Comparison of ENCODE assay signal across 13 cellular contexts in the genomic region with DNA sequence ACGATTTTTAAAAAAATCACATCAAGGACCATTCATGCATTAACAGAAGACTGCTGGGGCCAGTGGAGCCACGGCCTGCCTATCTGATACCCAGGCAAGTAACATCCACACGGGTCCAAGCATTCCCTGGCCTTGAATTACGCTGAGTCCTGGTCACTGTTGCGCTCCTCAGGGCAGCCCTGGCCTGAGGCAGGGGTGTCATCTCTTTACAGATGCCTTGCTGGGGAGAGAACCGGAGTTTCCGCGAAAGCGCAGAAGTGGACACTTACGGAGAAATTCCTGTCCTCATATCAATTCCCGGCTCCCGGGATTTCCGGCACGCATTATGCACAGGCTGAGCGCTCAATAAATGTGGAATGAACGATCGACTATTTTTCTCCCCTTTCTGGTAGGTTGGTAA. TPM values are rescaled to one million over a fixed set of nuclear protein-coding genes. Genes with fewer than 3 reads are reported as not detected.
DNase-seq lines count a peak whose midpoint lies in the region; ATAC-seq, FAIRE-seq and TF ChIP-seq lines count a peak whose summit lies in the region.
"Had no signal": no experiment of that assay in that cellular context is flagged by ENCODE, and none has a peak within 500 bp of the region (broad histone marks: within the 10 kb centered on the region; RNA-seq: fewer than 3 reads in every experiment).

No MANE protein-coding gene starts in this region.

- peak overlapping the region; percentile 94 for H3K27ac Mint-ChIP-seq in CD8-positive, alpha-beta T cell
- peak overlapping the region; percentile 90 to 95 for H3K27ac Mint-ChIP-seq in activated naive CD4-positive, alpha-beta T cell treated with anti-CD3 and anti-CD28 coated beads, Interleukin-2, amount 50 U/mL, for 72 hours
- no peak overlapping the region for H3K27ac Mint-ChIP-seq in mesothelial cell of epicardium

- H3K9me3 ChIP-seq in CD8-positive, alpha-beta T cell (ENCODE audit: low read length), result no peaks in the 10 kb centered on the region
- H3K9me3 ChIP-seq in psoas muscle, result no peaks in the 10 kb centered on the region
- H3K9me3 ChIP-seq: body of pancreas, prostate gland, SK-N-SH had no signal

- peak overlapping the region; percentile 92 for H3K4me3 Mint-ChIP-seq in CD8-positive, alpha-beta T cell
- peak overlapping the region; percentile 50 for H3K4me3 Mint-ChIP-seq in mesothelial cell of epicardium

- no peak for DNase-seq in CD8-positive, alpha-beta T cell
- DNase-seq in GM18507 (ENCODE audit: extremely low spot score, insufficient read length, low read depth) (no peak), mesothelial cell of epicardium (ENCODE audit: low spot score in 2 of 2, unreplicated experiment in 2 of 2) (no peak), psoas muscle (no peak), HT-29 (ENCODE audit: low spot score) (no peak)
- no peak for DNase-seq in activated naive CD4-positive, alpha-beta T cell treated with anti-CD3 and anti-CD28 coated beads, Interleukin-2, amount 50 U/mL, for 72 hours (ENCODE audit: low spot score in 2 of 2)
- DNase-seq: body of pancreas, NCI-H2029 treated with DMSO at 0.1 percent for 48 hours, SK-N-SH had no signal

- POLR2A ChIA-PET in CD8-positive, alpha-beta T cell (lab: Charles Lee), result interaction anchor here (0.9 to 1.8 kb wide), 3 partner anchors 23 to 64 kb away, joined by 4 to 5 read pairs (median 5); no protein-coding TSS in a partner anchor

- peaks cover 66% of the 10 kb centered on the region for H3K4me1 Mint-ChIP-seq in CD8-positive, alpha-beta T cell (ENCODE audit: low read depth)
- H3K4me1 Mint-ChIP-seq in mesothelial cell of epicardium, result peaks cover 4% of the 10 kb centered on the region

- H3K27me3 Mint-ChIP-seq in CD8-positive, alpha-beta T cell (ENCODE audit: low read depth), result no peaks in the 10 kb centered on the region
- no peaks in the 10 kb centered on the region for H3K27me3 Mint-ChIP-seq in mesothelial cell of epicardium (ENCODE audit: low read depth)

- peak; percentile 31 for FAIRE-seq in GM18507 (lab: Jason Lieb, UNC)
- FAIRE-seq: endometrium had no signal

- peaks cover 32% of the 10 kb centered on the region for H3K36me3 Mint-ChIP-seq in CD8-positive, alpha-beta T cell
- peaks cover 19 to 41% of the 10 kb centered on the region in 2 donors for H3K36me3 Mint-ChIP-seq in activated naive CD4-positive, alpha-beta T cell treated with anti-CD3 and anti-CD28 coated beads, Interleukin-2, amount 50 U/mL, for 72 hours
- H3K36me3 Mint-ChIP-seq in mesothelial cell of epicardium, result peaks cover 4% of the 10 kb centered on the region

- H3K9me3 Mint-ChIP-seq in CD8-positive, alpha-beta T cell, result no peaks in the 10 kb centered on the region
- H3K9me3 Mint-ChIP-seq in activated naive CD4-positive, alpha-beta T cell treated with anti-CD3 and anti-CD28 coated beads, Interleukin-2, amount 50 U/mL, for 72 hours, result peaks cover 0 to 3% of the 10 kb centered on the region in 2 donors
- peaks cover 4% of the 10 kb centered on the region for H3K9me3 Mint-ChIP-seq in mesothelial cell of epicardium

- H3K36me3 ChIP-seq in CD8-positive, alpha-beta T cell (ENCODE audit: insufficient read depth, low read length), result no peaks in the 10 kb centered on the region
- H3K36me3 ChIP-seq in psoas muscle (ENCODE audit: insufficient read depth in 1 of 2, low read depth in 1 of 2), result no peaks in the 10 kb centered on the region
- H3K36me3 ChIP-seq: prostate gland had no signal

- CTCF ChIA-PET in CD8-positive, alpha-beta T cell (lab: Charles Lee), result interaction anchor here (1.0 to 3.7 kb wide), 5 partner anchors 12 to 161 kb away, joined by 3 to 21 read pairs (median 5); no protein-coding TSS in a partner anchor

- H3K27me3 ChIP-seq in CD8-positive, alpha-beta T cell (ENCODE audit: insufficient read depth, low read length), result no peaks in the 10 kb centered on the region
- peaks cover 0 to 19% (median 6%) of the 10 kb centered on the region in 3 donors for H3K27me3 ChIP-seq in psoas muscle (ENCODE audit: insufficient read depth in 3 of 3, low read length in 2 of 3)
- H3K27me3 ChIP-seq: body of pancreas had no signal

- no peak for TF ChIP-seq CTCF in CD8-positive, alpha-beta T cell (IDR thresholded peaks at IDR 0.05)
- TF ChIP-seq CTCF in mesothelial cell of epicardium (IDR thresholded peaks at IDR 0.05; ENCODE audit: unreplicated experiment) (no peak), psoas muscle (IDR thresholded peaks at IDR 0.05) (no peak)

- H3K4me1 ChIP-seq in CD8-positive, alpha-beta T cell (ENCODE audit: insufficient read depth, low read length), result peaks cover 53% of the 10 kb centered on the region
- no peaks in the 10 kb centered on the region for H3K4me1 ChIP-seq in psoas muscle
- H3K4me1 ChIP-seq: body of pancreas, prostate gland had no signal

- ATAC-seq in CD8-positive, alpha-beta T cell, result no peak
- no peak for ATAC-seq in activated naive CD4-positive, alpha-beta T cell treated with anti-CD3 and anti-CD28 coated beads, Interleukin-2, amount 50 U/mL, for 72 hours
- no peak for ATAC-seq in psoas muscle
- ATAC-seq in HG03045 (IDR thresholded peaks at IDR 0.05; ENCODE audit: unreplicated experiment), result no peak
- ATAC-seq: body of pancreas had no signal

- whole genome bisulfite sequencing in psoas muscle, 3 donors, result 53 to 59% (median 57%) methylated on average over 17 of the region's 17 CpGs

- H3K4me3 ChIP-seq in CD8-positive, alpha-beta T cell (ENCODE audit: low read depth, low read length), result peak overlapping the region; percentile 96
- no peak overlapping the region for H3K4me3 ChIP-seq in psoas muscle
- H3K4me3 ChIP-seq: body of pancreas, lung, prostate gland had no signal

- intact Hi-C loops in CD8-positive, alpha-beta T cell (cut with DNase I, micrococcal nuclease), result loop anchor here (2.0 to 5.0 kb wide), 9 partner anchors 20 to 180 kb away; no protein-coding TSS in a partner anchor
- intact Hi-C loops in psoas muscle (cut with DNase I), result no loop called here

- peak overlapping the region; percentile 88 for H3K27ac ChIP-seq in CD8-positive, alpha-beta T cell (ENCODE audit: low read depth, low read length)
- H3K27ac ChIP-seq in psoas muscle, result no peak overlapping the region
- H3K27ac ChIP-seq: body of pancreas, prostate gland had no signal

RNA-seq across cellular contexts. Expression of gene CARD11, which starts 1.4 kb away (rescaled TPM):
- total RNA-seq in CD8-positive, alpha-beta T cell, result 100 to 1,000 TPM; 114 to 117 TPM
- 100 to 1,000 TPM in 1 of 2 donors, 10 to 100 TPM in 1; 83.3 to 131 TPM for total RNA-seq in activated naive CD4-positive, alpha-beta T cell treated with anti-CD3 and anti-CD28 coated beads, Interleukin-2, amount 50 U/mL, for 72 hours
- total RNA-seq in mesothelial cell of epicardium, result 8.3 to 9.8 TPM (median 9.3 TPM) in 3 replicates
- total RNA-seq in psoas muscle, result under 1 TPM; 0.39 to 0.84 (median 0.49) TPM
- polyA plus RNA-seq in psoas muscle, result under 1 TPM; 0.08 to 0.17 (median 0.08) TPM
- total RNA-seq in HT-29 (2014; rRNA removed; shearing (Covaris generic)), result not detected in 2 replicates
- polyA plus RNA-seq: SK-N-SH had no signal

Comparison
In these comparisons a context has a peak if more than half of its experiments do, and no peak if none do; other contexts are left out.
1. intact Hi-C loops: an anchor here in CD8-positive, alpha-beta T cell (2.0 to 5.0 kb wide); none called in psoas muscle.